In genomic region chr1:244970661-244971523, GRCh38 we compare ENCODE assay signal across 8 cellular contexts.
A peak's percentile ranks its signal among the peaks of the same experiment; 100 is the strongest.
DNase-seq lines count a peak whose midpoint lies in the region; ATAC-seq and TF ChIP-seq lines count a peak whose summit lies in the region.

No MANE protein-coding gene starts in this region.

- peak overlapping the region; percentile 95 for H3K4me3 Mint-ChIP-seq in endothelial cell (ENCODE audit: unreplicated experiment)

- H3K4me1 ChIP-seq in HUES6 (ENCODE audit: control insufficient read depth, insufficient read depth, low read length): peaks cover 21% of the 10 kb centered on the region
- no peaks in the 10 kb centered on the region for H3K4me1 ChIP-seq in NT2/D1 (ENCODE audit: insufficient read depth, insufficient read length)

- H3K36me3 Mint-ChIP-seq in endothelial cell (ENCODE audit: low read depth, unreplicated experiment): peaks cover 10% of the 10 kb centered on the region

- H3K27me3 Mint-ChIP-seq in endothelial cell (ENCODE audit: unreplicated experiment): peaks cover 21% of the 10 kb centered on the region

- H3K9me3 ChIP-seq in HUES6 (ENCODE audit: control insufficient read depth, insufficient read depth, low read depth, low read length) (no peaks in the 10 kb centered on the region), NT2/D1 (ENCODE audit: insufficient read depth, low read length) (no peaks in the 10 kb centered on the region)

- peak overlapping the region; percentile 97 for H3K27ac ChIP-seq in HUES6 (ENCODE audit: low read depth, low read length)

- peak overlapping the region; percentile 74 for H3K4me3 ChIP-seq in HUES6 (ENCODE audit: low read depth, low read length)
- H3K4me3 ChIP-seq in NT2/D1 (ENCODE audit: insufficient read length, low read depth): peak overlapping the region; percentile 76

- H3K27ac Mint-ChIP-seq in endothelial cell (ENCODE audit: unreplicated experiment): peak overlapping the region; percentile 99

- peak; percentile 66 for ATAC-seq in GM21447 (IDR thresholded peaks at IDR 0.05; ENCODE audit: unreplicated experiment)

- H3K27me3 ChIP-seq in HUES6 (ENCODE audit: control insufficient read depth, insufficient read depth, low read length): no peaks in the 10 kb centered on the region
- no peaks in the 10 kb centered on the region for H3K27me3 ChIP-seq in NT2/D1 (ENCODE audit: insufficient read depth, insufficient read length)

- no peaks in the 10 kb centered on the region for H3K36me3 ChIP-seq in HUES6 (ENCODE audit: control insufficient read depth, insufficient read depth, low read length)
- no peaks in the 10 kb centered on the region for H3K36me3 ChIP-seq in NT2/D1 (ENCODE audit: insufficient read depth, insufficient read length, low read length)

- H3K9ac ChIP-seq in HUES6 (ENCODE audit: low read length) (peak overlapping the region; percentile 90), NT2/D1 (ENCODE audit: insufficient read length, low read depth) (peak overlapping the region; percentile 91)

- no peaks in the 10 kb centered on the region for H3K9me3 Mint-ChIP-seq in endothelial cell (ENCODE audit: unreplicated experiment)

- DNase-seq in DMS 273 (lab: John Stamatoyannopoulos, UW; ENCODE audit: unreplicated experiment) (peak; percentile 98), NT2/D1 (ENCODE audit: low read depth, low spot score) (peak; percentile 97), endothelial cell (ENCODE audit: low spot score) (peak; percentile 91), midbrain (lab: John Stamatoyannopoulos, UW) (peak; percentile 96)
- DNase-seq in activated CD8-positive, alpha-beta memory T cell treated with anti-CD3 and anti-CD28 coated beads, Interleukin-2, amount 50 U/mL, for 24 hours (ENCODE audit: extremely low read depth): peak; percentile 82
- DNase-seq in stimulated activated CD8-positive, alpha-beta memory T cell treated with anti-CD3 and anti-CD28 coated beads, Interleukin-15, amount 100 ng/mL, for 48 hours (ENCODE audit: low read depth in 2 of 2): peak; percentile 84 to 86

- peak; percentile 24 for TF ChIP-seq CTCF in endothelial cell (IDR thresholded peaks at IDR 0.05; ENCODE audit: unreplicated experiment)

- peaks cover 23% of the 10 kb centered on the region for H3K4me1 Mint-ChIP-seq in endothelial cell (ENCODE audit: unreplicated experiment)

Comparison
In these comparisons a context has a peak if more than half of its experiments do, and no peak if none do; other contexts are left out.
1. Peak in every context shown above with its lines: DNase-seq, ATAC-seq, H3K4me3 ChIP-seq and H3K27ac ChIP-seq.